In genomic region chr16:1333854-1334719, GRCh38 we compare ENCODE assay signal across 8 cellular contexts. TPM values are rescaled to one million over a fixed set of nuclear protein-coding genes. Genes with fewer than 3 reads are reported as not detected.
DNase-seq lines count a peak whose midpoint lies in the region; ATAC-seq and TF ChIP-seq lines count a peak whose summit lies in the region.

No MANE protein-coding gene starts in this region.

- H3K9me3 ChIP-seq in right atrium auricular region (peaks cover 0 to 5% of the 10 kb centered on the region in 2 donors), ectodermal cell (ENCODE audit: control insufficient read depth, low read length) (no peaks in the 10 kb centered on the region), mononuclear cell (ENCODE audit: low read depth, low read length) (no peaks in the 10 kb centered on the region)

- H3K27ac ChIP-seq in right atrium auricular region (no peak overlapping the region), ectodermal cell (ENCODE audit: insufficient read depth, low read depth, low read length, poor library complexity, severe bottlenecking) (no peak overlapping the region)

- ATAC-seq in GM21381 (IDR thresholded peaks at IDR 0.05; ENCODE audit: unreplicated experiment) = no peak

- intact Hi-C loops in cardiac septum (cut with DNase I) = loop anchor here (10.0 kb wide), 1 partner anchor 59 kb away; no protein-coding TSS in a partner anchor

- peaks cover 9 to 24% of the 10 kb centered on the region in 2 donors for H3K27me3 ChIP-seq in right atrium auricular region
- peaks cover 78% of the 10 kb centered on the region for H3K27me3 ChIP-seq in ectodermal cell (ENCODE audit: control insufficient read depth, insufficient read depth, low read length, poor library complexity, severe bottlenecking)
- peaks cover 30% of the 10 kb centered on the region for H3K27me3 ChIP-seq in mononuclear cell (ENCODE audit: insufficient read depth, low read length)

- H3K36me3 ChIP-seq in right atrium auricular region (no peaks in the 10 kb centered on the region), ectodermal cell (ENCODE audit: control insufficient read depth, insufficient read depth, low read length) (no peaks in the 10 kb centered on the region)

- TF ChIP-seq CTCF in right atrium auricular region (IDR thresholded peaks at IDR 0.05) = no peak
- TF ChIP-seq CTCF in GM20000 (IDR thresholded peaks at IDR 0.05; ENCODE audit: extremely low read depth, missing control alignments) = no peak

- H3K4me3 ChIP-seq in right atrium auricular region (peak overlapping the region; percentile 29 to 57), ectodermal cell (ENCODE audit: insufficient read depth, low read depth, low read length) (peak overlapping the region; percentile 7), mononuclear cell (ENCODE audit: low read length) (peak overlapping the region; percentile 12)

- H3K4me1 ChIP-seq in right atrium auricular region (peaks cover 0 to 36% of the 10 kb centered on the region in 2 donors), ectodermal cell (ENCODE audit: control insufficient read depth, insufficient read depth, low read length) (peaks cover 40% of the 10 kb centered on the region), mononuclear cell (ENCODE audit: insufficient read depth, low read length) (peaks cover 39% of the 10 kb centered on the region)

- DNase-seq in right atrium auricular region (ENCODE audit: low spot score) = no peak
- no peak for DNase-seq in cardiac septum (ENCODE audit: low spot score)
- DNase-seq in mucosa of gallbladder (ENCODE audit: low spot score) = no peak
- no peak for DNase-seq in activated naive CD4-positive, alpha-beta T cell treated with anti-CD3 and anti-CD28 coated beads, Interleukin-2, amount 50 U/mL, for 16 hours
- no peak for DNase-seq in GM20000 (ENCODE audit: low spot score)

- 6% methylated on average over 78 of the region's 78 CpGs for whole genome bisulfite sequencing in ectodermal cell, 2 experiments

RNA-seq across cellular contexts. Expression of gene BAIAP3, which starts 0.6 kb away (rescaled TPM):
- 1 to 10 TPM in 1 of 2 donors, under 1 TPM in 1; 0.35 to 2.4 TPM for total RNA-seq in right atrium auricular region
- total RNA-seq in cardiac septum = 3.8 TPM
- 4.6 TPM for polyA plus RNA-seq in ectodermal cell (2013, experiment 1 of 4)
- polyA plus RNA-seq in ectodermal cell (2013, experiment 2 of 4) = 6.2 TPM
- polyA plus RNA-seq in ectodermal cell (2013, experiment 3 of 4) = 6.1 TPM
- 8.9 TPM for polyA plus RNA-seq in ectodermal cell (2013, experiment 4 of 4)
- 2.3 TPM for total RNA-seq in mononuclear cell
- 2.6 TPM for total RNA-seq in mucosa of gallbladder

RNA-seq across cellular contexts. Expression of gene TSR3, which starts 17.6 kb away (rescaled TPM):
- 10 to 100 TPM; 72.8 to 73.7 TPM for total RNA-seq in right atrium auricular region
- 55.0 TPM for total RNA-seq in cardiac septum
- polyA plus RNA-seq in ectodermal cell (2013, experiment 1 of 4) = 48.1 TPM
- 47.3 TPM for polyA plus RNA-seq in ectodermal cell (2013, experiment 2 of 4)
- 46.4 TPM for polyA plus RNA-seq in ectodermal cell (2013, experiment 3 of 4)
- 49.2 TPM for polyA plus RNA-seq in ectodermal cell (2013, experiment 4 of 4)
- 21.3 TPM for total RNA-seq in mononuclear cell
- 51.2 TPM for total RNA-seq in mucosa of gallbladder

RNA-seq across cellular contexts. Expression of gene GNPTG, which starts 17.6 kb away (rescaled TPM):
- total RNA-seq in right atrium auricular region = 10 to 100 TPM; 31.8 to 46.7 TPM
- total RNA-seq in cardiac septum = 32.3 TPM
- 34.7 TPM for polyA plus RNA-seq in ectodermal cell (2013, experiment 1 of 4)
- polyA plus RNA-seq in ectodermal cell (2013, experiment 2 of 4) = 34.0 TPM
- 23.3 TPM for polyA plus RNA-seq in ectodermal cell (2013, experiment 3 of 4)
- polyA plus RNA-seq in ectodermal cell (2013, experiment 4 of 4) = 30.5 TPM
- total RNA-seq in mononuclear cell = 29.8 TPM
- 86.6 TPM for total RNA-seq in mucosa of gallbladder

RNA-seq across cellular contexts. Expression of gene UBE2I, which starts 24.7 kb away (rescaled TPM):
- total RNA-seq in right atrium auricular region (10 to 100 TPM; 58.8 to 59.5 TPM), cardiac septum (86.6 TPM), mononuclear cell (108 TPM), mucosa of gallbladder (100 TPM)
- polyA plus RNA-seq in ectodermal cell (2013, experiment 1 of 4) = 274 TPM
- 281 TPM for polyA plus RNA-seq in ectodermal cell (2013, experiment 2 of 4)
- 208 TPM for polyA plus RNA-seq in ectodermal cell (2013, experiment 3 of 4)
- 220 TPM for polyA plus RNA-seq in ectodermal cell (2013, experiment 4 of 4)
